ENCODE assay signal across 25 cellular contexts in genomic region chr7:141042222-141043193, GRCh38. TPM values are rescaled to one million over a fixed set of nuclear protein-coding genes. Genes with fewer than 3 reads are reported as not detected.
DNase-seq lines count a peak whose midpoint lies in the region; ATAC-seq and TF ChIP-seq lines count a peak whose summit lies in the region.
"Had no signal": no experiment of that assay in that cellular context is flagged by ENCODE, and none has a peak within 500 bp of the region (broad histone marks: within the 10 kb centered on the region; RNA-seq: fewer than 3 reads in every experiment).

No MANE protein-coding gene starts in this region.

- no TSS peak for BruUV-seq in Panc1 (replicated peaks; lab: Mats Ljungman, UMichigan)

- TF ChIP-seq CTCF in Panc1 (IDR thresholded peaks at IDR 0.05): no peak

- no peak overlapping the region for H3K27ac ChIP-seq in Panc1 (ENCODE audit: low read length)
- H3K27ac ChIP-seq: adrenal gland, colonic mucosa, spleen, suprapubic skin had no signal

- CTCF ChIA-PET in Panc1 (lab: Charles Lee): no interaction called here

- ATAC-seq in Panc1: no peak
- ATAC-seq: GM12878; stimulated activated naive B cell treated with anti-CD40 and anti-IgM and Interleukin-4, amounts not matched to agents 10 μg/mL and 1 μg/mL and 100 μg/mL, for 72 hours had no signal

- no peak overlapping the region for H3K4me3 ChIP-seq in Panc1 (ENCODE audit: low read depth in 2 of 2, low read length in 2 of 2)
- H3K4me3 ChIP-seq: adrenal gland, colonic mucosa, GM12878, spleen, suprapubic skin had no signal

- POLR2A ChIA-PET in Panc1 (lab: Charles Lee): no interaction called here

- H3K27me3 ChIP-seq in Panc1 (ENCODE audit: control insufficient read depth, insufficient read depth, low read length): no peaks in the 10 kb centered on the region
- H3K27me3 ChIP-seq: adrenal gland, colonic mucosa, suprapubic skin had no signal

- H3K9me3 ChIP-seq in Panc1 (ENCODE audit: control insufficient read depth, insufficient read depth, low read depth, low read length): no peaks in the 10 kb centered on the region
- H3K9me3 ChIP-seq: adrenal gland, colonic mucosa, suprapubic skin had no signal

- intact Hi-C loops in Panc1 (cut with micrococcal nuclease; ENCODE audit: unreplicated experiment): no loop called here

- no peaks in the 10 kb centered on the region for H3K36me3 ChIP-seq in Panc1 (ENCODE audit: control insufficient read depth, insufficient read depth, low read length)
- H3K36me3 ChIP-seq: adrenal gland, colonic mucosa, spleen, suprapubic skin had no signal

- H3K4me1 ChIP-seq in Panc1 (ENCODE audit: control insufficient read depth, insufficient read depth, low read length): no peaks in the 10 kb centered on the region
- H3K4me1 ChIP-seq: adrenal gland, colonic mucosa, spleen, suprapubic skin had no signal

- peak; percentile 55 for DNase-seq in DMS79 treated with DMSO at 0.1 percent for 48 hours (lab: John Stamatoyannopoulos, UW)
- no peak for DNase-seq in DMS79 (lab: John Stamatoyannopoulos, UW)
- DNase-seq in Panc1 (ENCODE audit: low read depth, low spot score): peak; percentile 28
- DNase-seq in kidney glomerular epithelial cell (lab: John Stamatoyannopoulos, UW): peak; percentile 48
- DNase-seq in renal cortical epithelial cell (ENCODE audit: low read depth): peak; percentile 91
- DNase-seq in activated T-cell treated with anti-CD3 and anti-CD28 coated beads, Interleukin-2, amount 50 U/mL, for 1 hour: no peak
- DNase-seq in iPS-NIHi11 (ENCODE audit: low spot score): no peak
- no peak for DNase-seq in NCI-H345 treated with DMSO at 0.1 percent for 48 hours (lab: John Stamatoyannopoulos, UW; ENCODE audit: unreplicated experiment)
- DNase-seq: 8988T; activated CD4-positive, alpha-beta T cell treated with anti-CD3 and anti-CD28 coated beads for 1 hour; adrenal gland; CD8-positive, alpha-beta memory T cell; colonic mucosa; DND-41; effector memory CD4-positive, alpha-beta T cell; kidney; NCI-H1105 treated with DMSO at 0.1 percent for 48 hours; NCI-H2081; NCI-H510A; NK-92 treated with Interleukin-12 subunit alpha and Interleukin-12 subunit beta, amount 100 ng/mL, for 24 hours; spleen; stimulated activated CD4-positive, alpha-beta T cell treated with anti-CD3 and anti-CD28 coated beads, Interleukin-4, amount 100 ng/mL, for 24 hours; stimulated activated naive B cell treated with anti-CD40 and anti-IgM and Interleukin-4, amounts not matched to agents 10 μg/mL and 1 μg/mL and 100 μg/mL, for 72 hours had no signal

- in situ Hi-C loops in Panc1 (cut with HindIII; ENCODE audit: low pct_unique_long_range_greater_than_20kb, low sequenced_read_pairs): no loop called here

RNA-seq across cellular contexts. Expression of gene MRPS33, which starts 27.8 kb away (rescaled TPM):
- total RNA-seq in Panc1 (2021; ENCODE audit: unreplicated experiment) (68.8 TPM), renal cortical epithelial cell (44.0 and 51.1 TPM in 2 replicates)
- 53.6 TPM for polyA plus RNA-seq in Panc1 (2012; ENCODE audit: insufficient read length)

RNA-seq across cellular contexts. Expression of gene TMEM178B, which starts 31.4 kb away (rescaled TPM):
- total RNA-seq in Panc1 (2021; ENCODE audit: unreplicated experiment): 0.39 TPM
- polyA plus RNA-seq in Panc1 (2012; ENCODE audit: insufficient read length): 0.04 TPM
- 29.7 and 87.0 TPM in 2 replicates for total RNA-seq in renal cortical epithelial cell

Comparison
In these comparisons a context has a peak if more than half of its experiments do, and no peak if none do; other contexts are left out.
1. DNase-seq: peak in DMS79 treated with DMSO at 0.1 percent for 48 hours (single experiment), Panc1 (single experiment), kidney glomerular epithelial cell (single experiment) and renal cortical epithelial cell (single experiment); none in DMS79 (single experiment), activated T-cell treated with anti-CD3 and anti-CD28 coated beads, Interleukin-2, amount 50 U/mL, for 1 hour (single experiment), iPS-NIHi11 (single experiment) and NCI-H345 treated with DMSO at 0.1 percent for 48 hours (single experiment).
2. RNA of gene TMEM178B, which starts 31.4 kb away (total RNA-seq): 29.7 to 87.0 TPM in renal cortical epithelial cell; 0.39 TPM in Panc1 (single experiment); every median in the first group is over 10 times any median in the second.